ENCODE assay signal across 1 cellular context in the genomic region with DNA sequence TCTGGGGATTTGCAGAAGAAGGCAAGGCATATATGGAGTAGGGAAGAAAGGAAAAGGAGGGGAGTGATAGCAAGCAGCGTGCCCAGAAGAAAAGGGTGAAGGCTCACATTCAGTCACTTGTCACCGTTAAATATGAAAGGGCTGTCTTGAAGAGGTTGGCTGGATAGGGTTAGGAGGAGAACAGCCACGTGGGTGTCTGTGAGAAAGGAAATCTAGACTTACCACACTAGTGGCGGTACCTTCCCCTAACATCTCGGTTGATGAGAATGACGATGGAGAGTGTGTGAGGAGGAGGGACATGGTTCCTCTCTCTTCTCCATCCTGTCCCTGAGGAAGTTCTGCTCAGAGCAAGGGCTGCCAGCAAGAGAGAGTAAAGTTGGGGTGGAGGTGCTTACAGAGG.
TF ChIP-seq lines count a peak whose summit lies in the region.

No MANE protein-coding gene starts in this region.

TF ChIP-seq in IMR-90, 13 proteins besides CTCF, POLR2A, EP300 and RAD21:
- TF ChIP-seq, protein P1, sequence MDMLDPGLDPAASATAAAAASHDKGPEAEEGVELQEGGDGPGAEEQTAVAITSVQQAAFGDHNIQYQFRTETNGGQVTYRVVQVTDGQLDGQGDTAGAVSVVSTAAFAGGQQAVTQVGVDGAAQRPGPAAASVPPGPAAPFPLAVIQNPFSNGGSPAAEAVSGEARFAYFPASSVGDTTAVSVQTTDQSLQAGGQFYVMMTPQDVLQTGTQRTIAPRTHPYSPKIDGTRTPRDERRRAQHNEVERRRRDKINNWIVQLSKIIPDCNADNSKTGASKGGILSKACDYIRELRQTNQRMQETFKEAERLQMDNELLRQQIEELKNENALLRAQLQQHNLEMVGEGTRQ (IDR thresholded peaks at IDR 0.05; ENCODE audit: low read depth, low read length): no peak
- TF ChIP-seq CEBPB (IDR thresholded peaks at IDR 0.05; ENCODE audit: low read depth, low read length) (no peak), SMC3 (IDR thresholded peaks at IDR 0.05; ENCODE audit: low read depth, low read length) (no peak), CHD1 (IDR thresholded peaks at IDR 0.05; ENCODE audit: low read depth, low read length) (no peak), FOS (IDR thresholded peaks at IDR 0.05; ENCODE audit: low read depth, low read length) (no peak), MAZ (IDR thresholded peaks at IDR 0.05; ENCODE audit: borderline replicate concordance, low read depth, low read length) (no peak), RFX5 (IDR thresholded peaks at IDR 0.05; ENCODE audit: low read depth, low read length) (no peak), NFE2L2 (IDR thresholded peaks at IDR 0.05; ENCODE audit: low read depth, low read length) (no peak), BHLHE40 (IDR thresholded peaks at IDR 0.05; ENCODE audit: low read depth, low read length) (no peak)
- TF ChIP-seq, protein P2, sequence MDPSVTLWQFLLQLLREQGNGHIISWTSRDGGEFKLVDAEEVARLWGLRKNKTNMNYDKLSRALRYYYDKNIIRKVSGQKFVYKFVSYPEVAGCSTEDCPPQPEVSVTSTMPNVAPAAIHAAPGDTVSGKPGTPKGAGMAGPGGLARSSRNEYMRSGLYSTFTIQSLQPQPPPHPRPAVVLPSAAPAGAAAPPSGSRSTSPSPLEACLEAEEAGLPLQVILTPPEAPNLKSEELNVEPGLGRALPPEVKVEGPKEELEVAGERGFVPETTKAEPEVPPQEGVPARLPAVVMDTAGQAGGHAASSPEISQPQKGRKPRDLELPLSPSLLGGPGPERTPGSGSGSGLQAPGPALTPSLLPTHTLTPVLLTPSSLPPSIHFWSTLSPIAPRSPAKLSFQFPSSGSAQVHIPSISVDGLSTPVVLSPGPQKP (IDR thresholded peaks at IDR 0.05; ENCODE audit: borderline replicate concordance, low read depth, low read length): no peak
